ENCODE assay signal across 1 cellular context in genomic region chr2:151688719-151689118, GRCh38.
A peak's percentile ranks its signal among the peaks of the same experiment; 100 is the strongest.
TF ChIP-seq lines count a peak whose summit lies in the region.

No MANE protein-coding gene starts in this region.

TF ChIP-seq in K562, 482 proteins besides CTCF, POLR2A, EP300 and RAD21 (continued from another document and continues in another):
- TF ChIP-seq IRF1 (CRISPR knock-in tag; IDR thresholded peaks at IDR 0.05; ENCODE audit: borderline replicate concordance) (no peak), PTTG1 (tag; IDR thresholded peaks at IDR 0.05; ENCODE audit: low read depth) (0 out of 2 replicates have a peak, but pooled peaks have one; percentile 33), MYC (IDR thresholded peaks at IDR 0.05; ENCODE audit: low read depth, low read length) (0 out of 2 replicates have a peak, but pooled peaks have one; percentile 18), MYC (CRISPR knock-in tag; IDR thresholded peaks at IDR 0.05; ENCODE audit: borderline replicate concordance, low read depth) (no peak), CSDE1 (IDR thresholded peaks at IDR 0.05) (no peak), ZNF589 (CRISPR knock-in tag; IDR thresholded peaks at IDR 0.05; ENCODE audit: low read depth) (peak; percentile 77; the same call in 1 of the 2 replicates), SREBF2 (CRISPR knock-in tag; IDR thresholded peaks at IDR 0.05) (no peak), CREB5 (CRISPR knock-in tag; IDR thresholded peaks at IDR 0.05) (no peak), ELF1 (tag; IDR thresholded peaks at IDR 0.05) (no peak), MAFG (tag; conservative IDR thresholded peaks at IDR 0.05) (no peak), NFRKB (IDR thresholded peaks at IDR 0.05; ENCODE audit: low read depth) (no peak), ARID2 (IDR thresholded peaks at IDR 0.05) (no peak), ZNF785 (CRISPR knock-in tag; IDR thresholded peaks at IDR 0.05) (no peak), PHTF2 (CRISPR knock-in tag; IDR thresholded peaks at IDR 0.05) (no peak), ASH1L (IDR thresholded peaks at IDR 0.05; ENCODE audit: borderline replicate concordance, low read depth, partially characterized antibody) (no peak), NBN (IDR thresholded peaks at IDR 0.05; ENCODE audit: low read depth) (no peak), SMC3 (conservative IDR thresholded peaks at IDR 0.05; ENCODE audit: insufficient read depth, low read depth, low read length) (no peak), CBX2 (IDR thresholded peaks at IDR 0.05; ENCODE audit: insufficient read depth, low read length, poor library complexity, severe bottlenecking) (no peak), DPF2 (IDR thresholded peaks at IDR 0.05) (no peak), ATF4 (CRISPR knock-in tag; IDR thresholded peaks at IDR 0.05) (peak; percentile 83), CEBPZ (IDR thresholded peaks at IDR 0.05; ENCODE audit: borderline replicate concordance, low read depth, low read length) (no peak), THAP12 (CRISPR knock-in tag; IDR thresholded peaks at IDR 0.05) (no peak), NR0B1 (IDR thresholded peaks at IDR 0.05; ENCODE audit: partially characterized antibody) (no peak), TAL1 (IDR thresholded peaks at IDR 0.05) (no peak), PKNOX1 (IDR thresholded peaks at IDR 0.05) (no peak), BRF1 (IDR thresholded peaks at IDR 0.05; ENCODE audit: borderline replicate concordance, extremely low read depth, insufficient read length) (no peak), E2F1 (CRISPR knock-in tag; IDR thresholded peaks at IDR 0.05) (no peak), TCF7 (IDR thresholded peaks at IDR 0.05; ENCODE audit: borderline replicate concordance) (no peak), SMAD1 (IDR thresholded peaks at IDR 0.05; ENCODE audit: low read depth, low read length, partially characterized antibody) (no peak), ZNF23 (CRISPR knock-in tag; IDR thresholded peaks at IDR 0.05) (no peak), SUPT5H (IDR thresholded peaks at IDR 0.05) (no peak), ATF3 (IDR thresholded peaks at IDR 0.05) (peak; percentile 84), ATF3 (CRISPR knock-in tag; conservative IDR thresholded peaks at IDR 0.05) (no peak), CBX1 (IDR thresholded peaks at IDR 0.05; ENCODE audit: low read depth) (no peak), NEUROD1 (IDR thresholded peaks at IDR 0.05; ENCODE audit: borderline replicate concordance, low read depth, low read length, partially characterized antibody) (no peak), MLX (CRISPR knock-in tag; conservative IDR thresholded peaks at IDR 0.05) (no peak), NFIC (IDR thresholded peaks at IDR 0.05) (no peak), THRB (CRISPR knock-in tag; conservative IDR thresholded peaks at IDR 0.05) (no peak), KLF13 (tag; IDR thresholded peaks at IDR 0.05; ENCODE audit: borderline replicate concordance, low read depth) (no peak), ZNF778 (CRISPR knock-in tag; IDR thresholded peaks at IDR 0.05) (no peak), HDAC2 (IDR thresholded peaks at IDR 0.05) (no peak), ZNF184 (CRISPR knock-in tag; IDR thresholded peaks at IDR 0.05) (no peak), HINFP (tag; conservative IDR thresholded peaks at IDR 0.05; ENCODE audit: low read depth) (no peak), ZNF408 (CRISPR knock-in tag; IDR thresholded peaks at IDR 0.05; ENCODE audit: low read depth) (no peak), ZBTB49 (CRISPR knock-in tag; IDR thresholded peaks at IDR 0.05; ENCODE audit: borderline replicate concordance) (no peak), ZNF79 (CRISPR knock-in tag; IDR thresholded peaks at IDR 0.05; ENCODE audit: low read depth) (no peak)
